Comparison of ENCODE assay signal across 18 cellular contexts in genomic region chr12:92860521-92860920, GRCh38.
"Had no signal": no experiment of that assay in that cellular context is flagged by ENCODE, and none has a peak within 500 bp of the region (broad histone marks: within the 10 kb centered on the region; RNA-seq: fewer than 3 reads in every experiment).

No MANE protein-coding gene starts in this region.

- H3K4me3 ChIP-seq: coronary artery, gastroesophageal sphincter, right lobe of liver, suprapubic skin, upper lobe of left lung had no signal

- H3K4me1 ChIP-seq: gastroesophageal sphincter, suprapubic skin, upper lobe of left lung had no signal

- H3K27ac ChIP-seq: coronary artery, gastroesophageal sphincter, neutrophil, right lobe of liver, suprapubic skin, upper lobe of left lung had no signal

- DNase-seq: activated CD4-positive, alpha-beta T cell treated with anti-CD3 and anti-CD28 coated beads, Interleukin-2, amount 50 U/mL, for 4 hours; activated naive CD8-positive, alpha-beta T cell treated with anti-CD3 and anti-CD28 coated beads, Interleukin-2, amount 50 U/mL, for 24 hours; activated T-cell treated with anti-CD3 and anti-CD28 coated beads, Interleukin-2, amount 50 U/mL, for 48 hours; caudate nucleus; effector CD8-positive, alpha-beta T cell; kidney; midbrain; naive thymus-derived CD4-positive, alpha-beta T cell; posterior cingulate gyrus; right lobe of liver; stimulated activated CD4-positive, alpha-beta T cell treated with anti-CD3 and anti-CD28 coated beads, Interleukin-12 subunit alpha, Interleukin-12 subunit beta, amount 100 ng/mL, for 4 hours; stimulated activated naive CD4-positive, alpha-beta T cell treated with Interleukin-2 at 50 U/mL for 16 hours; upper lobe of left lung had no signal

- H3K27me3 ChIP-seq: gastroesophageal sphincter, neutrophil, right lobe of liver, suprapubic skin, upper lobe of left lung had no signal

- ATAC-seq: activated CD4-positive, CD25-positive, alpha-beta regulatory T cell treated with anti-CD3 and anti-CD28 coated beads, Interleukin-2, amount 50 U/mL, for 24 hours; activated naive CD8-positive, alpha-beta T cell treated with anti-CD3 and anti-CD28 coated beads, Interleukin-2, amount 50 U/mL, for 24 hours; gastroesophageal sphincter; naive thymus-derived CD4-positive, alpha-beta T cell; right lobe of liver had no signal

- H3K9me3 ChIP-seq: gastroesophageal sphincter, neutrophil, right lobe of liver, suprapubic skin, upper lobe of left lung had no signal

- H3K36me3 ChIP-seq: right lobe of liver had no signal
